In genomic region chr2:223692227-223692947, GRCh38 we compare ENCODE assay signal across 8 cellular contexts.
DNase-seq lines count a peak whose midpoint lies in the region; ATAC-seq, FAIRE-seq and TF ChIP-seq lines count a peak whose summit lies in the region.

No MANE protein-coding gene starts in this region.

- no peak overlapping the region for H3K4me3 Mint-ChIP-seq in T-cell

- no peaks in the 10 kb centered on the region for H3K9me3 ChIP-seq in keratinocyte (ENCODE audit: control insufficient read depth, low read depth, low read length)

- peak; percentile 85 for FAIRE-seq in keratinocyte (lab: Jason Lieb, UNC)

- H3K27me3 ChIP-seq in GM06990 (replicated peaks; ENCODE audit: control insufficient read depth, insufficient read depth, low read length) (no peaks in the 10 kb centered on the region; the same call in 1 of the 2 replicates), keratinocyte (ENCODE audit: control insufficient read depth, extremely low read depth, insufficient read depth, low read length) (no peaks in the 10 kb centered on the region)

- peaks cover 0 to 2% (median 0%) of the 10 kb centered on the region in 3 donors for H3K4me1 Mint-ChIP-seq in T-cell

- ATAC-seq in T-cell (replicated peaks in 1 of 4) (no peak), HG03354 (IDR thresholded peaks at IDR 0.05; ENCODE audit: poor library complexity, severe bottlenecking, unreplicated experiment) (no peak)

- DNase-seq in GM06990 (ENCODE audit: extremely low read depth, insufficient read length) (no peak), NCI-H1092 treated with DMSO at 0.1 percent for 48 hours (lab: John Stamatoyannopoulos, UW) (peak; percentile 28), astrocyte of the spinal cord (ENCODE audit: low read depth, low spot score) (peak; percentile 69), keratinocyte (ENCODE audit: low read depth, low spot score) (no peak), NCI-H1105 (lab: John Stamatoyannopoulos, UW) (no peak), T-cell (no peak)
- DNase-seq in stimulated activated CD4-positive, alpha-beta T cell treated with anti-CD3 and anti-CD28 coated beads, Interleukin-15, amount 100 ng/mL, for 24 hours: no peak

- no peak overlapping the region for H3K27ac Mint-ChIP-seq in T-cell

- no peak overlapping the region for H3K9ac ChIP-seq in keratinocyte (ENCODE audit: control insufficient read depth, extremely low read depth, insufficient read depth, low read length)

- no peak overlapping the region for H3K4me2 ChIP-seq in keratinocyte (ENCODE audit: control insufficient read depth, extremely low read depth, insufficient read depth, low read depth, low read length)

- H3K27ac ChIP-seq in keratinocyte (ENCODE audit: control insufficient read depth, insufficient read depth, low read length): no peak overlapping the region

- CTCF ChIA-PET in T-cell (lab: Charles Lee): no interaction called here

- in situ Hi-C loops in astrocyte of the spinal cord (cut with HindIII; ENCODE audit: low sequenced_read_pairs): no loop called here

- no peaks in the 10 kb centered on the region for H3K36me3 ChIP-seq in GM06990 (ENCODE audit: control insufficient read depth, insufficient read depth, low read length)
- no peaks in the 10 kb centered on the region for H3K36me3 ChIP-seq in keratinocyte (ENCODE audit: control insufficient read depth in 2 of 2, extremely low read depth in 1 of 2, insufficient read depth in 2 of 2, low read length in 2 of 2)

- dilution Hi-C loops in keratinocyte (cut with MboI; ENCODE audit: extremely low pct_ligation_motif_present, low sequenced_read_pairs): no loop called here

- H3K4me3 ChIP-seq in GM06990 (replicated peaks; ENCODE audit: low read depth, low read length): no peak overlapping the region
- H3K4me3 ChIP-seq in astrocyte of the spinal cord (ENCODE audit: low read depth, low read length): no peak overlapping the region
- no peak overlapping the region for H3K4me3 ChIP-seq in keratinocyte (ENCODE audit: control insufficient read depth in 2 of 3, extremely low read depth in 1 of 3, insufficient read depth in 2 of 3, low read depth in 1 of 3, low read length in 3 of 3)

- no peaks in the 10 kb centered on the region for H4K20me1 ChIP-seq in keratinocyte (ENCODE audit: control insufficient read depth, extremely low read depth, insufficient read depth, low read length)

- H3K36me3 Mint-ChIP-seq in T-cell: no peaks in the 10 kb centered on the region

- POLR2A ChIA-PET in T-cell (lab: Charles Lee): no interaction called here

- H3K27me3 Mint-ChIP-seq in T-cell: peaks cover 13 to 25% of the 10 kb centered on the region in 2 donors

- TF ChIP-seq CTCF in GM06990 (IDR thresholded peaks at IDR 0.05; ENCODE audit: insufficient read depth, low read length, poor library complexity, severe bottlenecking): peak; percentile 51
- TF ChIP-seq CTCF in astrocyte of the spinal cord (IDR thresholded peaks at IDR 0.05; ENCODE audit: low read depth, low read length): peak; percentile 83
- peak; percentile 69 to 89 (median 88) for TF ChIP-seq CTCF in keratinocyte (optimal IDR thresholded peaks at IDR 0.05 in 1 of 3, IDR thresholded peaks at IDR 0.05 in 1 of 3, conservative IDR thresholded peaks at IDR 0.05 in 1 of 3; ENCODE audit: extremely low read depth in 1 of 3, insufficient read depth in 2 of 3, low read length in 3 of 3)

- no peaks in the 10 kb centered on the region for H3K9me3 Mint-ChIP-seq in T-cell

- H3K79me2 ChIP-seq in keratinocyte (ENCODE audit: control insufficient read depth, insufficient read depth, low read length): no peaks in the 10 kb centered on the region

- H2AFZ ChIP-seq in keratinocyte (ENCODE audit: control insufficient read depth, low read length): no peak overlapping the region

- no peaks in the 10 kb centered on the region for H3K9me1 ChIP-seq in keratinocyte (ENCODE audit: control insufficient read depth, extremely low read depth, insufficient read depth, low read length)

- peaks cover 13% of the 10 kb centered on the region for H3K4me1 ChIP-seq in keratinocyte (ENCODE audit: control insufficient read depth, extremely low read depth, insufficient read depth, low read length)

Comparison
In these comparisons a context has a peak if more than half of its experiments do, and no peak if none do; other contexts are left out.
1. DNase-seq: peak in NCI-H1092 treated with DMSO at 0.1 percent for 48 hours (single experiment) and astrocyte of the spinal cord (single experiment); none in GM06990 (single experiment), keratinocyte (single experiment), NCI-H1105 (single experiment), T-cell (0 of 34) and stimulated activated CD4-positive, alpha-beta T cell treated with anti-CD3 and anti-CD28 coated beads, Interleukin-15, amount 100 ng/mL, for 24 hours (single experiment).
2. Peak in every context shown above with its lines, with median percentiles within 50 percentile points of each other: CTCF ChIP-seq.